11 cellular contexts compared by ENCODE assay signal in genomic region chr16:68472581-68472980, GRCh38. TPM values are rescaled to one million over a fixed set of nuclear protein-coding genes. Genes with fewer than 3 reads are reported as not detected.
DNase-seq lines count a peak whose midpoint lies in the region; ATAC-seq and TF ChIP-seq lines count a peak whose summit lies in the region.
"Had no signal": no experiment of that assay in that cellular context is flagged by ENCODE, and none has a peak within 500 bp of the region (broad histone marks: within the 10 kb centered on the region; RNA-seq: fewer than 3 reads in every experiment).

No MANE protein-coding gene starts in this region.

- H3K4me3 ChIP-seq in GM12864 (ENCODE audit: low read depth, low read length) (no peak overlapping the region), GM12875 (ENCODE audit: low read depth, low read length) (no peak overlapping the region), endodermal cell (ENCODE audit: low read length) (no peak overlapping the region)
- H3K4me3 ChIP-seq: A549, GM23248 had no signal

- WGBS in endodermal cell (ENCODE audit: insufficient coverage in 1 of 2, insufficient read length in 1 of 2), 2 experiments, result 90 to 93% methylated on average over 3 to 5 of the region's 5 CpGs

- ATAC-seq in memory B cell (ENCODE audit: low read depth), result no peak

- DNase-seq in GM12864 (ENCODE audit: low read depth), result no peak
- peak; percentile 25 for DNase-seq in endodermal cell
- no peak for DNase-seq in memory B cell (ENCODE audit: low spot score in 2 of 2)
- no peak for DNase-seq in CD1c-positive myeloid dendritic cell (ENCODE audit: extremely low spot score)
- DNase-seq in mucosa of gallbladder (ENCODE audit: low spot score), result no peak
- no peak for DNase-seq in AG20443 (ENCODE audit: low spot score)
- DNase-seq: GM23248 had no signal

- no peak overlapping the region for H3K27ac ChIP-seq in endodermal cell (ENCODE audit: low read depth, low read length)
- H3K27ac ChIP-seq: A549, GM23248 had no signal

- no peak overlapping the region for H3K4me3 Mint-ChIP-seq in endodermal cell
- H3K4me3 Mint-ChIP-seq in memory B cell, result no peak overlapping the region
- H3K4me3 Mint-ChIP-seq: CD14-positive monocyte had no signal

- H3K36me3 Mint-ChIP-seq in endodermal cell (ENCODE audit: low read depth) (no peaks in the 10 kb centered on the region), memory B cell (no peaks in the 10 kb centered on the region)

- H3K27ac Mint-ChIP-seq in endodermal cell, result no peak overlapping the region
- peak overlapping the region; percentile 61 for H3K27ac Mint-ChIP-seq in memory B cell

- no peaks in the 10 kb centered on the region for H3K9me3 ChIP-seq in endodermal cell (ENCODE audit: control insufficient read depth, low read length)
- H3K9me3 ChIP-seq: A549 had no signal

- peak; percentile 22 for TF ChIP-seq CTCF in GM12864 (IDR thresholded peaks at IDR 0.05; ENCODE audit: low read depth, low read length, missing control alignments)
- 0 out of 2 replicates have a peak, but pooled peaks have one; percentile 2 for TF ChIP-seq CTCF in GM12875 (IDR thresholded peaks at IDR 0.05; ENCODE audit: borderline replicate concordance, insufficient read depth, low read depth, low read length)
- TF ChIP-seq CTCF in endodermal cell (conservative IDR thresholded peaks at IDR 0.05), result no peak

- H3K27me3 Mint-ChIP-seq in endodermal cell (ENCODE audit: insufficient read depth) (no peaks in the 10 kb centered on the region), memory B cell (no peaks in the 10 kb centered on the region)

- H3K9me3 Mint-ChIP-seq in endodermal cell, result peaks cover 5% of the 10 kb centered on the region
- no peaks in the 10 kb centered on the region for H3K9me3 Mint-ChIP-seq in memory B cell

- H3K36me3 ChIP-seq in endodermal cell (ENCODE audit: control insufficient read depth, insufficient read depth, low read length), result no peaks in the 10 kb centered on the region

- H3K9ac ChIP-seq in endodermal cell (ENCODE audit: extremely low read depth, low read length, poor library complexity, severe bottlenecking), result no peak overlapping the region
- H3K9ac ChIP-seq: GM23248 had no signal

- no peaks in the 10 kb centered on the region for H3K4me1 ChIP-seq in endodermal cell (ENCODE audit: control insufficient read depth, insufficient read depth, low read length)
- H3K4me1 ChIP-seq: A549 had no signal

- peaks cover 6% of the 10 kb centered on the region for H3K4me1 Mint-ChIP-seq in endodermal cell
- H3K4me1 Mint-ChIP-seq in memory B cell, result peaks cover 31% of the 10 kb centered on the region

- no peaks in the 10 kb centered on the region for H3K27me3 ChIP-seq in endodermal cell (ENCODE audit: control insufficient read depth, insufficient read depth, low read length, poor library complexity, severe bottlenecking)

RNA-seq across cellular contexts. Expression of gene SMPD3, which starts 24.3 kb away (rescaled TPM):
- under 1 TPM in 1 of 2 donors, not detected in 1; 0.07 TPM for total RNA-seq in endodermal cell
- polyA plus RNA-seq in endodermal cell (2013, experiment 1 of 2), result 9.4 TPM
- polyA plus RNA-seq in endodermal cell (2013, experiment 2 of 2), result 7.4 TPM
- total RNA-seq in mucosa of gallbladder, result 225 TPM
- polyA plus RNA-seq: AG04450 had no signal

Comparison
In these comparisons a context has a peak if more than half of its experiments do, and no peak if none do; other contexts are left out.
1. RNA of gene SMPD3, which starts 24.3 kb away (total RNA-seq): 225 TPM in mucosa of gallbladder (single experiment); 0.07 TPM in endodermal cell; every median in the first group is over 100 times any median in the second.